ENCODE assay signal across 8 cellular contexts in the genomic region with DNA sequence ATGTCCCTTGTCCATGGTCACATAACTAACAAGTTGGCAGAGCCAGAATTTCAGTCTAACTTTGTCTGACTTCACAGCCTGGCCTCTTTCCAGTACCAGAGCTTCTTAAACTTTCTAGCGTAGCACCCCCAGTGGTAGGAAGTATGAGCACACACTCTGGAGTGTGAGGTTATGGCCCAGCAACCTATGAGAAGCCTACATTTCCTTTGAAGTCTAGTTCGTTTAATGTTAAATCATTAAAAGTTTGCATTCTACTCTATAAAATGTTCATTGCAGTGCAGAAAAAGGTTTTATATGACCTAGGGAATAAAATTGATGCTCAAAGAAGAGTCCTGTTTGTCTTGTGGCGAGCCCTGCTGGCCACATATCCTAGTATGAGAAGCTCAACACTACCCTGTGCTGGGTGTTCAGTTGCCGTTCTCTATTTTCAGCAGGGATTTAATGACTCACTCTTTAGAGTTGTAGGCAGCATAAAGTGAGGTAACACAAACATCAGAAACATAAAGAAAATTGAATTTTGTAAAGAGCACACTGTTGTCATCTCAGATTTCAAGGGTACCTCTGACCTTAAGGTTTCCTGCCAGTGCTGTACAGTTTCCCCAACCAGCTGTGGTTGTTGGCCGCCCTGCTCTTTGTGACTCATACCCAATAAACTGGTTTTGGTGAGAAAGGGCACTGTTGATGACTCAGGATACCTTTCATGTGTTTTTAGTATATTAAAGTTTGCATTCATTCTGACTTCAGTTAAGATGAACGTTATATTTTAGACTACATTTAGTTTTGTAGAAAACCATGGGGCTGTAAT. TPM values are rescaled to one million over a fixed set of nuclear protein-coding genes. Genes with fewer than 3 reads are reported as not detected.
DNase-seq lines count a peak whose midpoint lies in the region; ATAC-seq, FAIRE-seq and TF ChIP-seq lines count a peak whose summit lies in the region.

No MANE protein-coding gene starts in this region.

- ATAC-seq in HG02884 (IDR thresholded peaks at IDR 0.05; ENCODE audit: unreplicated experiment), result peak; percentile 93
- ATAC-seq in natural killer cell treated with Interleukin-12 subunit alpha and Interleukin-12 subunit beta and Interleukin-15 and Interleukin-18, amount 100 ng/mL, for 72 hours, result peak; percentile 97

- H3K27me3 Mint-ChIP-seq in natural killer cell treated with Interleukin-12 subunit alpha and Interleukin-12 subunit beta and Interleukin-15 and Interleukin-18, amount 100 ng/mL, for 72 hours, result no peaks in the 10 kb centered on the region

- CTCF ChIA-PET in endothelial cell of umbilical vein (lab: Charles Lee), result interaction anchor here (0.5 to 2.1 kb wide), 28 partner anchors 10 to 171 kb away, joined by 3 to 31 read pairs (median 5); a partner anchor contains a TSS

- TF ChIP-seq POLR2A in endothelial cell of umbilical vein (IDR thresholded peaks at IDR 0.05; ENCODE audit: low read depth, low read length), result peak; percentile 29

- peak overlapping the region; percentile 74 for H3K4me3 Mint-ChIP-seq in natural killer cell treated with Interleukin-12 subunit alpha and Interleukin-12 subunit beta and Interleukin-15 and Interleukin-18, amount 100 ng/mL, for 72 hours

- BruUV-seq in endothelial cell of umbilical vein (replicated peaks; lab: Mats Ljungman, UMichigan), result TSS peak; percentile 28

- H3K27me3 ChIP-seq in endothelial cell of umbilical vein (ENCODE audit: control insufficient read depth in 2 of 2, insufficient read depth in 2 of 2, low read length in 2 of 2) (no peaks in the 10 kb centered on the region), stomach smooth muscle (ENCODE audit: control insufficient read depth in 1 of 2, insufficient read depth in 2 of 2, low read length in 2 of 2) (no peaks in the 10 kb centered on the region)

- POLR2A ChIA-PET in endothelial cell of umbilical vein (lab: Charles Lee), result interaction anchor here (2.3 kb wide), 1 partner anchor 14 kb away, joined by 8 read pairs; a partner anchor contains a TSS

- intact Hi-C loops in endothelial cell of umbilical vein (cut with micrococcal nuclease), result loop anchor here (1.0 to 5.0 kb wide), 6 partner anchors 15 to 157 kb away; a partner anchor contains a TSS

- peak overlapping the region; percentile 57 for H3K4me2 ChIP-seq in endothelial cell of umbilical vein (ENCODE audit: insufficient read depth, low read length)

- in situ Hi-C loops in GM13977 (cut with MboI; ENCODE audit: low pct_unique_long_range_greater_than_20kb, low sequenced_read_pairs, unreplicated experiment), result no loop called here

- H3K79me2 ChIP-seq in endothelial cell of umbilical vein (ENCODE audit: control insufficient read depth, insufficient read depth, low read length), result no peaks in the 10 kb centered on the region

- peak overlapping the region; percentile 39 for H2AFZ ChIP-seq in endothelial cell of umbilical vein (ENCODE audit: low read depth, low read length)

- H3K27ac ChIP-seq in endothelial cell of umbilical vein (ENCODE audit: insufficient read depth, low read depth, low read length) (peak overlapping the region; percentile 83), stomach smooth muscle (ENCODE audit: low read length) (peak overlapping the region; percentile 53)

- H3K4me1 Mint-ChIP-seq in natural killer cell treated with Interleukin-12 subunit alpha and Interleukin-12 subunit beta and Interleukin-15 and Interleukin-18, amount 100 ng/mL, for 72 hours (ENCODE audit: low read depth in 2 of 2), result peaks cover 33% of the 10 kb centered on the region in 2 donors

- no peaks in the 10 kb centered on the region for H3K9me3 Mint-ChIP-seq in natural killer cell treated with Interleukin-12 subunit alpha and Interleukin-12 subunit beta and Interleukin-15 and Interleukin-18, amount 100 ng/mL, for 72 hours

- H4K20me1 ChIP-seq in endothelial cell of umbilical vein (replicated peaks; ENCODE audit: control insufficient read depth, extremely low read depth, insufficient read depth, low read length), result no peaks in the 10 kb centered on the region

- DNase-seq in A172 (ENCODE audit: low spot score), result peak; percentile 99
- peak; percentile 70 for DNase-seq in GM13977 (ENCODE audit: low spot score)
- DNase-seq in NCI-H446 treated with DMSO at 0.1 percent for 48 hours (lab: John Stamatoyannopoulos, UW), result peak; percentile 46
- DNase-seq in activated CD8-positive, alpha-beta memory T cell treated with anti-CD3 and anti-CD28 coated beads for 24 hours, result peak; percentile 77
- peak; percentile 99 for DNase-seq in endothelial cell of umbilical vein (ENCODE audit: low read depth, low spot score)
- peak; percentile 85 for DNase-seq in natural killer cell treated with Interleukin-12 subunit alpha and Interleukin-12 subunit beta and Interleukin-15 and Interleukin-18, amount 100 ng/mL, for 72 hours (ENCODE audit: low spot score)

- peak; percentile 75 for TF ChIP-seq CTCF in GM13977 (IDR thresholded peaks at IDR 0.05; ENCODE audit: extremely low read depth, insufficient read depth, missing control alignments)
- TF ChIP-seq CTCF in endothelial cell of umbilical vein (IDR thresholded peaks at IDR 0.05; ENCODE audit: extremely low read depth in 1 of 2, insufficient read depth in 1 of 2, low read depth in 1 of 2, low read length in 2 of 2), result peak; percentile 70 to 81

- H3K36me3 Mint-ChIP-seq in natural killer cell treated with Interleukin-12 subunit alpha and Interleukin-12 subunit beta and Interleukin-15 and Interleukin-18, amount 100 ng/mL, for 72 hours, result peaks cover 20% of the 10 kb centered on the region

- FAIRE-seq in endothelial cell of umbilical vein (lab: Jason Lieb, UNC), result peak; percentile 97

- H3K27ac Mint-ChIP-seq in natural killer cell treated with Interleukin-12 subunit alpha and Interleukin-12 subunit beta and Interleukin-15 and Interleukin-18, amount 100 ng/mL, for 72 hours, result peak overlapping the region; percentile 96 to 97

- peak overlapping the region; percentile 36 for H3K9ac ChIP-seq in endothelial cell of umbilical vein (replicated peaks; ENCODE audit: extremely low read depth, insufficient read depth, low read length)
- no peak overlapping the region for H3K9ac ChIP-seq in stomach smooth muscle (ENCODE audit: low read length in 2 of 2)

- peaks cover 2% of the 10 kb centered on the region for H3K9me1 ChIP-seq in endothelial cell of umbilical vein (replicated peaks; ENCODE audit: control insufficient read depth, extremely low read depth, insufficient read depth, low read length)

- H3K4me3 ChIP-seq in endothelial cell of umbilical vein (replicated peaks in 1 of 3; ENCODE audit: insufficient read depth in 1 of 3, low read depth in 1 of 3, low read length in 3 of 3) (no peak overlapping the region), stomach smooth muscle (ENCODE audit: low read length in 2 of 2) (no peak overlapping the region)

- H3K36me3 ChIP-seq in endothelial cell of umbilical vein (ENCODE audit: control insufficient read depth in 2 of 2, extremely low read depth in 1 of 2, insufficient read depth in 2 of 2, low read length in 2 of 2) (peaks cover 0 to 7% of the 10 kb centered on the region in 2 experiments), stomach smooth muscle (ENCODE audit: control insufficient read depth in 2 of 2, insufficient read depth in 2 of 2, low read length in 2 of 2) (peaks cover 27 to 30% of the 10 kb centered on the region in 2 donors)

- H3K9me3 ChIP-seq in endothelial cell of umbilical vein (replicated peaks; ENCODE audit: control insufficient read depth, insufficient read depth, low read length) (no peaks in the 10 kb centered on the region), stomach smooth muscle (ENCODE audit: control insufficient read depth in 2 of 2, low read length in 2 of 2) (no peaks in the 10 kb centered on the region)

- H3K4me1 ChIP-seq in endothelial cell of umbilical vein (ENCODE audit: control insufficient read depth, extremely low read depth, insufficient read depth, low read length) (peaks cover 30% of the 10 kb centered on the region), stomach smooth muscle (ENCODE audit: control insufficient read depth, insufficient read depth, low read length) (no peaks in the 10 kb centered on the region)

- dilution Hi-C loops in endothelial cell of umbilical vein (cut with MboI; ENCODE audit: extremely low pct_ligation_motif_present, low sequenced_read_pairs), result no loop called here

TF ChIP-seq in endothelial cell of umbilical vein, 7 proteins besides CTCF, POLR2A, EP300 and RAD21:
- TF ChIP-seq EZH2 (IDR thresholded peaks at IDR 0.05; ENCODE audit: borderline replicate concordance, low read depth, low read length, severe bottlenecking) (no peak), FOS (IDR thresholded peaks at IDR 0.05; ENCODE audit: borderline replicate concordance, insufficient read depth, low read length) (peak; percentile 99), MYC (IDR thresholded peaks at IDR 0.05; ENCODE audit: low read depth, low read length) (no peak), JUN (IDR thresholded peaks at IDR 0.05; ENCODE audit: borderline replicate concordance, insufficient read depth, insufficient read length, low read depth) (peak; percentile 96), POLR2AphosphoS5 (IDR thresholded peaks at IDR 0.05; ENCODE audit: insufficient read depth, low read depth, low read length) (peak; percentile 90), GATA2 (IDR thresholded peaks at IDR 0.05; ENCODE audit: insufficient read depth, insufficient read length, low read depth, low read length) (peak; percentile 28)
- TF ChIP-seq, protein P1, sequence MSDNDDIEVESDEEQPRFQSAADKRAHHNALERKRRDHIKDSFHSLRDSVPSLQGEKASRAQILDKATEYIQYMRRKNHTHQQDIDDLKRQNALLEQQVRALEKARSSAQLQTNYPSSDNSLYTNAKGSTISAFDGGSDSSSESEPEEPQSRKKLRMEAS (IDR thresholded peaks at IDR 0.05; ENCODE audit: insufficient read depth, insufficient read length), result no peak

RNA-seq across cellular contexts. Expression of a gene that starts 14.3 kb away (rescaled TPM):
- total RNA-seq in A172 (2014; rRNA removed; shearing (Covaris generic)), result 66.1 and 70.8 TPM in 2 replicates
- 27.8 and 28.6 TPM in 2 replicates for total RNA-seq in endothelial cell of umbilical vein
- polyA plus RNA-seq in endothelial cell of umbilical vein, result 25.7 and 27.9 TPM in 2 replicates
- 19.8 and 20.2 TPM in 2 replicates for polyA plus RNA-seq in endothelial cell of umbilical vein (2011; cell fraction: cytosol; rRNA removed)
- polyA plus RNA-seq in endothelial cell of umbilical vein (2011; cell fraction: nucleus; rRNA removed), result 24.2 and 27.1 TPM in 2 replicates
- 22.5 and 26.0 TPM in 2 replicates for polyA plus RNA-seq in endothelial cell of umbilical vein (2012)
- 27.4 and 31.2 TPM in 2 replicates for polyA minus RNA-seq in endothelial cell of umbilical vein
- polyA minus RNA-seq in endothelial cell of umbilical vein (2011; cell fraction: cytosol; rRNA and poly(A)+ RNA removed), result 28.7 TPM
- polyA minus RNA-seq in endothelial cell of umbilical vein (2011; cell fraction: nucleus; rRNA and poly(A)+ RNA removed), result 13.0 and 20.1 TPM in 2 replicates
- 10 to 100 TPM; 50.4 to 64.2 TPM for total RNA-seq in natural killer cell treated with Interleukin-12 subunit alpha and Interleukin-12 subunit beta and Interleukin-15 and Interleukin-18, amount 100 ng/mL, for 72 hours

Comparison
In these comparisons a context has a peak if more than half of its experiments do, and no peak if none do; other contexts are left out.
1. DNase-seq: peak in every context shown above with its lines; median percentile 99 in A172; 99 in endothelial cell of umbilical vein; 85 in natural killer cell treated with Interleukin-12 subunit alpha and Interleukin-12 subunit beta and Interleukin-15 and Interleukin-18, amount 100 ng/mL, for 72 hours; 77 in activated CD8-positive, alpha-beta memory T cell treated with anti-CD3 and anti-CD28 coated beads for 24 hours; 70 in GM13977; 46 in NCI-H446 treated with DMSO at 0.1 percent for 48 hours.